In genomic region chrX:23828894-23829293, GRCh38 we compare ENCODE assay signal across 15 cellular contexts. TPM values are rescaled to one million over a fixed set of nuclear protein-coding genes. Genes with fewer than 3 reads are reported as not detected.
DNase-seq lines count a peak whose midpoint lies in the region; ATAC-seq and TF ChIP-seq lines count a peak whose summit lies in the region.
"Had no signal": no experiment of that assay in that cellular context is flagged by ENCODE, and none has a peak within 500 bp of the region (broad histone marks: within the 10 kb centered on the region; RNA-seq: fewer than 3 reads in every experiment).

No MANE protein-coding gene starts in this region.

- H3K4me3 ChIP-seq in IMR-90 (ENCODE audit: insufficient read depth, low read depth, low read length), result no peak overlapping the region
- H3K4me3 ChIP-seq: GM12878, HAP-1 had no signal

- no peak overlapping the region for H4K5ac ChIP-seq in IMR-90 (ENCODE audit: low read depth, low read length)

- TF ChIP-seq RAD21 in IMR-90 (IDR thresholded peaks at IDR 0.05; ENCODE audit: low read length), result no peak

- no peak overlapping the region for H3K56ac ChIP-seq in IMR-90 (ENCODE audit: extremely low read depth, insufficient read depth, low read length)

- no peak overlapping the region for H2AK9ac ChIP-seq in IMR-90 (replicated peaks; ENCODE audit: low read depth, low read length, poor library complexity)

- no peak overlapping the region for H3K4me2 ChIP-seq in IMR-90 (ENCODE audit: low read depth, low read length)

- H2BK120ac ChIP-seq in IMR-90 (ENCODE audit: low read depth, low read length), result no peak overlapping the region

- no peak overlapping the region for H4K91ac ChIP-seq in IMR-90 (ENCODE audit: insufficient read depth, low read depth, low read length)

- H3K36me3 Mint-ChIP-seq in activated naive CD8-positive, alpha-beta T cell treated with anti-CD3 and anti-CD28 coated beads for 36 hours, result no peaks in the 10 kb centered on the region

- no peaks in the 10 kb centered on the region for H3K36me3 ChIP-seq in IMR-90 (ENCODE audit: control insufficient read depth, insufficient read depth, low read length)
- H3K36me3 ChIP-seq: HAP-1 had no signal

- no peak overlapping the region for H3K4ac ChIP-seq in IMR-90 (ENCODE audit: low read depth, low read length)

- no peak overlapping the region for H3K9ac ChIP-seq in IMR-90 (ENCODE audit: low read depth, low read length)

- TF ChIP-seq POLR2A in IMR-90 (IDR thresholded peaks at IDR 0.05; ENCODE audit: low read depth, low read length), result no peak

- H3K27ac Mint-ChIP-seq in activated naive CD8-positive, alpha-beta T cell treated with anti-CD3 and anti-CD28 coated beads for 36 hours, result no peak overlapping the region
- H3K27ac Mint-ChIP-seq: CD4-positive, alpha-beta T cell had no signal

- dilution Hi-C loops in IMR-90 (cut with HindIII; ENCODE audit: low sequenced_read_pairs, unreplicated experiment), result no loop called here

- no peak overlapping the region for H2BK5ac ChIP-seq in IMR-90 (ENCODE audit: low read depth, low read length, poor library complexity, severe bottlenecking)

- POLR2A ChIA-PET in IMR-90 (lab: Charles Lee; ENCODE audit: unreplicated experiment), result no interaction called here

- no peak overlapping the region for H2BK20ac ChIP-seq in IMR-90 (ENCODE audit: low read depth, low read length)

- no CpG with 5 or more reads among the region's 4 CpGs for WGBS in IMR-90 (ENCODE audit: extremely low coverage in 2 of 2, insufficient read length in 1 of 2), 2 experiments

- no peaks in the 10 kb centered on the region for H3K27me3 Mint-ChIP-seq in activated naive CD8-positive, alpha-beta T cell treated with anti-CD3 and anti-CD28 coated beads for 36 hours
- H3K27me3 Mint-ChIP-seq: CD4-positive, alpha-beta T cell had no signal

- in situ Hi-C loops in IMR-90 (cut with MboI; ENCODE audit: low sequenced_read_pairs), result no loop called here

- H2BK15ac ChIP-seq in IMR-90 (ENCODE audit: low read depth, low read length), result no peak overlapping the region

- no TSS peak for BruUV-seq in IMR-90 (replicated peaks; lab: Mats Ljungman, UMichigan)

- H3K9me3 Mint-ChIP-seq in activated naive CD8-positive, alpha-beta T cell treated with anti-CD3 and anti-CD28 coated beads for 36 hours, result no peaks in the 10 kb centered on the region
- H3K9me3 Mint-ChIP-seq: CD4-positive, alpha-beta T cell had no signal

- no peaks in the 10 kb centered on the region for H3K4me1 Mint-ChIP-seq in activated naive CD8-positive, alpha-beta T cell treated with anti-CD3 and anti-CD28 coated beads for 36 hours

- no peak overlapping the region for H3K14ac ChIP-seq in IMR-90 (replicated peaks; ENCODE audit: low read depth, low read length)

- H3K27me3 ChIP-seq in IMR-90 (ENCODE audit: control insufficient read depth, insufficient read depth, low read length), result no peaks in the 10 kb centered on the region; the same call in 1 of the 2 replicates

- no peaks in the 10 kb centered on the region for H3K79me1 ChIP-seq in IMR-90 (ENCODE audit: low read depth in 1 of 2, low read length in 2 of 2)

- H3K9me1 ChIP-seq in IMR-90 (ENCODE audit: insufficient read depth, low read length), result no peaks in the 10 kb centered on the region

- no peaks in the 10 kb centered on the region for H4K20me1 ChIP-seq in IMR-90 (ENCODE audit: insufficient read depth, low read length)

- CTCF ChIA-PET in IMR-90 (lab: Yijun Ruan, JAX), result no interaction called here

- H3K4me1 ChIP-seq in IMR-90 (ENCODE audit: control insufficient read depth, insufficient read depth, low read length), result no peaks in the 10 kb centered on the region
- H3K4me1 ChIP-seq: Caco-2, HAP-1 had no signal

- no peak for TF ChIP-seq CTCF in IMR-90 (conservative IDR thresholded peaks at IDR 0.05; ENCODE audit: low read depth, low read length)

- intact Hi-C loops in IMR-90 (cut with micrococcal nuclease) (no loop called here), left colon (cut with DNase I, micrococcal nuclease) (no loop called here)

- H3K18ac ChIP-seq in IMR-90 (ENCODE audit: low read depth, low read length), result no peak overlapping the region

- no peak overlapping the region for H4K8ac ChIP-seq in IMR-90 (ENCODE audit: low read depth in 2 of 2, low read length in 2 of 2)

- H3K27ac ChIP-seq in IMR-90 (ENCODE audit: insufficient read depth, low read length), result no peak overlapping the region
- H3K27ac ChIP-seq: C4-2B had no signal

- DNase-seq in IMR-90 (peak; percentile 11), fibroblast of gingiva (ENCODE audit: low read depth) (peak; percentile 45), left colon (no peak), activated T-cell treated with anti-CD3 and anti-CD28 coated beads for 4 hours (no peak), NCI-H345 treated with DMSO at 0.1 percent for 48 hours (lab: John Stamatoyannopoulos, UW; ENCODE audit: unreplicated experiment) (no peak), DMS153 treated with DMSO at 0.1 percent for 48 hours (lab: John Stamatoyannopoulos, UW; ENCODE audit: unreplicated experiment) (no peak)
- DNase-seq in activated naive CD8-positive, alpha-beta T cell treated with anti-CD3 and anti-CD28 coated beads for 36 hours, result no peak
- DNase-seq: AML-193; Caco-2; CD4-positive, alpha-beta T cell; DMS79 treated with DMSO at 0.1 percent for 48 hours; KG1 had no signal

- no peak overlapping the region for H3K23ac ChIP-seq in IMR-90 (ENCODE audit: low read depth, low read length)

- ATAC-seq in IMR-90 (ENCODE audit: low read depth) (peak; percentile 61), left colon (peak; percentile 72)
- ATAC-seq: GM12878 had no signal

- no peak overlapping the region for H2AFZ ChIP-seq in IMR-90 (replicated peaks; ENCODE audit: low read length, poor library complexity)

- H3K4me3 Mint-ChIP-seq in activated naive CD8-positive, alpha-beta T cell treated with anti-CD3 and anti-CD28 coated beads for 36 hours, result no peak overlapping the region
- H3K4me3 Mint-ChIP-seq: CD4-positive, alpha-beta T cell had no signal

- H3K9me3 ChIP-seq in IMR-90 (ENCODE audit: control insufficient read depth, insufficient read depth, low read length), result no peaks in the 10 kb centered on the region
- H3K9me3 ChIP-seq: Caco-2, HAP-1 had no signal

- no peak overlapping the region for H2AK5ac ChIP-seq in IMR-90 (ENCODE audit: low read depth, low read length)

TF ChIP-seq in IMR-90, 13 proteins besides CTCF, POLR2A, EP300 and RAD21:
- TF ChIP-seq MXI1 (IDR thresholded peaks at IDR 0.05; ENCODE audit: borderline replicate concordance, low read depth, low read length), result no peak
- TF ChIP-seq CEBPB (IDR thresholded peaks at IDR 0.05; ENCODE audit: low read depth, low read length), result no peak
- no peak for TF ChIP-seq NFE2L2 (IDR thresholded peaks at IDR 0.05; ENCODE audit: low read depth, low read length)
- no peak for TF ChIP-seq MAFK (IDR thresholded peaks at IDR 0.05; ENCODE audit: low read depth, low read length)
- TF ChIP-seq FOS (IDR thresholded peaks at IDR 0.05; ENCODE audit: low read depth, low read length), result no peak
- TF ChIP-seq RCOR1 (IDR thresholded peaks at IDR 0.05; ENCODE audit: insufficient replicate concordance, low read length), result no peak
- TF ChIP-seq, protein P1, sequence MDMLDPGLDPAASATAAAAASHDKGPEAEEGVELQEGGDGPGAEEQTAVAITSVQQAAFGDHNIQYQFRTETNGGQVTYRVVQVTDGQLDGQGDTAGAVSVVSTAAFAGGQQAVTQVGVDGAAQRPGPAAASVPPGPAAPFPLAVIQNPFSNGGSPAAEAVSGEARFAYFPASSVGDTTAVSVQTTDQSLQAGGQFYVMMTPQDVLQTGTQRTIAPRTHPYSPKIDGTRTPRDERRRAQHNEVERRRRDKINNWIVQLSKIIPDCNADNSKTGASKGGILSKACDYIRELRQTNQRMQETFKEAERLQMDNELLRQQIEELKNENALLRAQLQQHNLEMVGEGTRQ (IDR thresholded peaks at IDR 0.05; ENCODE audit: low read depth, low read length), result no peak

RNA-seq across cellular contexts. Expression of gene SAT1, which starts 45.9 kb away (rescaled TPM):
- total RNA-seq in IMR-90 (2012; rRNA removed) (55.9 and 112 TPM in 2 replicates), left colon (100 to 1,000 TPM; 499 to 508 TPM)
- polyA plus RNA-seq in IMR-90 (2012; rRNA removed), result 92.8 and 99.1 TPM in 2 replicates
- polyA plus RNA-seq in IMR-90 (2012; cell fraction: cytosol; rRNA removed), result 19.5 and 34.3 TPM in 2 replicates
- 284 and 1,941 TPM in 2 replicates for polyA plus RNA-seq in IMR-90 (2012; cell fraction: nucleus; rRNA removed; ENCODE audit: low replicate concordance)
- 10 to 100 TPM; 70.5 to 71.8 TPM for total RNA-seq in activated naive CD8-positive, alpha-beta T cell treated with anti-CD3 and anti-CD28 coated beads for 36 hours

Comparison
In these comparisons a context has a peak if more than half of its experiments do, and no peak if none do; other contexts are left out.
1. DNase-seq: peak in IMR-90 (single experiment) and fibroblast of gingiva (single experiment); none in left colon (0 of 2), activated T-cell treated with anti-CD3 and anti-CD28 coated beads for 4 hours (single experiment), NCI-H345 treated with DMSO at 0.1 percent for 48 hours (single experiment), DMS153 treated with DMSO at 0.1 percent for 48 hours (single experiment) and activated naive CD8-positive, alpha-beta T cell treated with anti-CD3 and anti-CD28 coated beads for 36 hours (single experiment).